16 cellular contexts compared by ENCODE assay signal in genomic region chr19:2230807-2231533, GRCh38. TPM values are rescaled to one million over a fixed set of nuclear protein-coding genes. Genes with fewer than 3 reads are reported as not detected.
DNase-seq lines count a peak whose midpoint lies in the region; ATAC-seq and TF ChIP-seq lines count a peak whose summit lies in the region.
"Had no signal": no experiment of that assay in that cellular context is flagged by ENCODE, and none has a peak within 500 bp of the region (broad histone marks: within the 10 kb centered on the region; RNA-seq: fewer than 3 reads in every experiment).

No MANE protein-coding gene starts in this region.

- peak overlapping the region; percentile 40 for H3K27ac ChIP-seq in left ventricle myocardium inferior (replicated peaks)
- peak overlapping the region in 4 of 5 donors; percentile 55 to 89 (median 74) for H3K27ac ChIP-seq in adrenal gland
- H3K27ac ChIP-seq in neural cell (ENCODE audit: low read length): no peak overlapping the region
- H3K27ac ChIP-seq in vagina: peak overlapping the region; percentile 33
- H3K27ac ChIP-seq in left lung: no peak overlapping the region
- H3K27ac ChIP-seq: C4-2B, pancreas had no signal

- H3K4me3 ChIP-seq in left ventricle myocardium inferior (no peak overlapping the region), adrenal gland (no peak overlapping the region), neural cell (ENCODE audit: low read length) (no peak overlapping the region), vagina (no peak overlapping the region), left lung (no peak overlapping the region)
- H3K4me3 ChIP-seq: lung, pancreas had no signal

- H3K36me3 ChIP-seq in left ventricle myocardium inferior (peaks cover 59% of the 10 kb centered on the region), adrenal gland (replicated peaks in 1 of 2) (peaks cover 0 to 52% of the 10 kb centered on the region in 2 donors), neural cell (ENCODE audit: insufficient read depth, low read length) (no peaks in the 10 kb centered on the region), vagina (peaks cover 0 to 36% of the 10 kb centered on the region in 2 donors), left lung (peaks cover 0 to 83% of the 10 kb centered on the region in 2 donors)

- no peaks in the 10 kb centered on the region for H3K9me2 ChIP-seq in neural cell (ENCODE audit: insufficient read depth, low read length)

- H3K9me3 ChIP-seq in left ventricle myocardium inferior (replicated peaks) (no peaks in the 10 kb centered on the region), adrenal gland (replicated peaks in 1 of 3) (no peaks in the 10 kb centered on the region), neural cell (ENCODE audit: low read length) (no peaks in the 10 kb centered on the region), vagina (no peaks in the 10 kb centered on the region), left lung (no peaks in the 10 kb centered on the region)
- H3K9me3 ChIP-seq: pancreas had no signal

- DNase-seq in left ventricle myocardium inferior (no peak), left ventricle myocardium superior (no peak), adrenal gland (peak in 3 of 7 donors; percentile 49 to 53 (median 49)), vagina (ENCODE audit: extremely low spot score in 2 of 2) (no peak), left lung (no peak)
- no peak for DNase-seq in activated naive CD4-positive, alpha-beta T cell treated with Interleukin-2 at 50 U/mL for 16 hours
- DNase-seq in activated CD8-positive, alpha-beta memory T cell treated with anti-CD3 and anti-CD28 coated beads for 24 hours: no peak
- DNase-seq: activated B cell treated with CpG ODN at 0.5 μM for 24 hours, aorta, GOT3, NCI-H2171, pancreas had no signal

- intact Hi-C loops in left ventricle myocardium inferior (cut with micrococcal nuclease) (no loop called here), left ventricle myocardium superior (cut with micrococcal nuclease) (no loop called here), adrenal gland (cut with DNase I) (loop anchor here (5.0 to 10.0 kb wide), 3 partner anchors 64 to 84 kb away; partner anchors contain the start of gene AP3D1 (in 1 of the 2)), vagina (cut with DNase I) (no loop called here), left lung (cut with DNase I) (loop anchor here in 1 of 2 donors (10.0 kb wide), 1 partner anchor 76 kb away; the partner anchor contains the start of gene AP3D1)

- no peak for TF ChIP-seq POLR2A in adrenal gland (IDR thresholded peaks at IDR 0.05)
- no peak for TF ChIP-seq POLR2A in vagina (IDR thresholded peaks at IDR 0.05)

- H3K27me3 ChIP-seq in left ventricle myocardium inferior (ENCODE audit: low read depth) (no peaks in the 10 kb centered on the region), adrenal gland (no peaks in the 10 kb centered on the region), neural cell (ENCODE audit: insufficient read depth, low read depth, low read length) (no peaks in the 10 kb centered on the region), vagina (no peaks in the 10 kb centered on the region), left lung (no peaks in the 10 kb centered on the region)
- H3K27me3 ChIP-seq: pancreas had no signal

- ATAC-seq in left ventricle myocardium superior: no peak
- no peak for ATAC-seq in left lung
- ATAC-seq: pancreas had no signal

- H3K4me2 ChIP-seq in neural cell (ENCODE audit: low read length): no peak overlapping the region

- no peak for TF ChIP-seq RAD21 in neural cell (conservative IDR thresholded peaks at IDR 0.05)

- 43 to 75% (median 53%) methylated on average over 3 to 12 of the region's 12 CpGs for WGBS in adrenal gland, 4 donors

- no peak for TF ChIP-seq CTCF in left ventricle myocardium inferior (IDR thresholded peaks at IDR 0.05; ENCODE audit: borderline replicate concordance)
- TF ChIP-seq CTCF in adrenal gland (IDR thresholded peaks at IDR 0.05): no peak
- TF ChIP-seq CTCF in neural cell (IDR thresholded peaks at IDR 0.05; ENCODE audit: poor library complexity, severe bottlenecking): no peak
- no peak for TF ChIP-seq CTCF in vagina (IDR thresholded peaks at IDR 0.05)
- TF ChIP-seq CTCF in left lung (IDR thresholded peaks at IDR 0.05): no peak

- H4K20me1 ChIP-seq in neural cell (ENCODE audit: insufficient read depth): no peaks in the 10 kb centered on the region

- H2AFZ ChIP-seq in neural cell (ENCODE audit: low read depth, low read length): no peak overlapping the region

- TF ChIP-seq EP300 in neural cell (conservative IDR thresholded peaks at IDR 0.05; ENCODE audit: poor library complexity, severe bottlenecking): no peak

- no peak overlapping the region for H3K9ac ChIP-seq in neural cell (ENCODE audit: low read length)

- H3K79me2 ChIP-seq in neural cell (replicated peaks; ENCODE audit: insufficient read depth, low read length): peaks cover 21% of the 10 kb centered on the region

- H3F3A ChIP-seq in neural cell (ENCODE audit: insufficient read depth, low read length, poor library complexity, severe bottlenecking): no peaks in the 10 kb centered on the region

- H3K4me1 ChIP-seq in left ventricle myocardium inferior (peaks cover 45% of the 10 kb centered on the region), adrenal gland (replicated peaks in 1 of 2) (peaks cover 15 to 33% of the 10 kb centered on the region in 2 donors), vagina (peaks cover 23% of the 10 kb centered on the region), left lung (peaks cover 9 to 30% of the 10 kb centered on the region in 2 donors)

TF ChIP-seq in neural cell, 6 proteins besides CTCF, POLR2A, EP300 and RAD21:
- TF ChIP-seq POLR2AphosphoS5 (IDR thresholded peaks at IDR 0.05): peak; percentile 10
- TF ChIP-seq MXI1 (conservative IDR thresholded peaks at IDR 0.05; ENCODE audit: poor library complexity, severe bottlenecking): no peak

RNA-seq across cellular contexts. Expression of gene PLEKHJ1, which starts 5.2 kb away (rescaled TPM):
- total RNA-seq in left ventricle myocardium inferior (47.8 TPM), left ventricle myocardium superior (60.7 TPM), adrenal gland (10 to 100 TPM; 58.1 to 85.1 (median 71.7) TPM), vagina (30.7 TPM), left lung (10 to 100 TPM; 61.1 to 74.4 TPM)
- polyA plus RNA-seq in adrenal gland (10 to 100 TPM; 18.1 to 82.9 (median 69.7) TPM), neural cell (219 and 254 TPM in 2 replicates)
- 64.6 and 80.1 TPM in 2 replicates for polyA minus RNA-seq in neural cell

RNA-seq across cellular contexts. Expression of gene SF3A2, which starts 5.7 kb away (rescaled TPM):
- total RNA-seq in left ventricle myocardium inferior (28.7 TPM), left ventricle myocardium superior (31.4 TPM), adrenal gland (10 to 100 TPM; 17.7 to 64.3 (median 28.2) TPM), vagina (71.2 TPM), left lung (10 to 100 TPM; 50.1 to 57.8 TPM)
- polyA plus RNA-seq in adrenal gland (100 to 1,000 TPM in 1 of 3 donors, 10 to 100 TPM in 1, 1 to 10 TPM in 1; 3.9 to 110 (median 52.7) TPM), neural cell (14.4 and 51.6 TPM in 2 replicates)
- polyA minus RNA-seq in neural cell: 50.2 and 51.4 TPM in 2 replicates

RNA-seq across cellular contexts. Expression of gene AMH, which starts 18.2 kb away (rescaled TPM):
- total RNA-seq in left ventricle myocardium inferior (1.1 TPM), left ventricle myocardium superior (1.6 TPM), adrenal gland (1 to 10 TPM in 2 of 8 donors, under 1 TPM in 3, not detected in 3; 0.36 to 1.5 (median 0.42) TPM), vagina (2.7 TPM), left lung (1 to 10 TPM; 1.1 TPM)
- polyA plus RNA-seq in adrenal gland (1 to 10 TPM in 2 of 3 donors, not detected in 1; 1.8 to 4.6 TPM), neural cell (57.5 and 71.5 TPM in 2 replicates)
- 12.7 and 12.8 TPM in 2 replicates for polyA minus RNA-seq in neural cell

RNA-seq across cellular contexts. Expression of gene JSRP1, which starts 25.2 kb away (rescaled TPM):
- total RNA-seq in left ventricle myocardium inferior: 0.36 TPM
- total RNA-seq in left ventricle myocardium superior: not detected
- under 1 TPM in 2 of 8 donors, not detected in 6; 0.54 to 0.84 TPM for total RNA-seq in adrenal gland
- polyA plus RNA-seq in adrenal gland: 1 to 10 TPM in 1 of 3 donors, under 1 TPM in 2; 0.71 to 1.1 (median 0.82) TPM
- polyA plus RNA-seq in neural cell: 1.3 and 1.4 TPM in 2 replicates
- polyA minus RNA-seq in neural cell: 4.9 TPM in 1 of 2 replicates, not detected in the other
- total RNA-seq in vagina: not detected
- total RNA-seq in left lung: 1 to 10 TPM in 1 of 2 donors, under 1 TPM in 1; 0.65 to 1.1 TPM
- total RNA-seq: fibroblast of lung had no signal
- polyA plus RNA-seq: fibroblast of lung had no signal

RNA-seq across cellular contexts. Expression of gene PEAK3, which starts 51.0 kb away (rescaled TPM):
- total RNA-seq in left ventricle myocardium inferior (0.77 TPM), left ventricle myocardium superior (0.87 TPM), adrenal gland (1 to 10 TPM in 6 of 8 donors, under 1 TPM in 2; 0.43 to 3.2 (median 1.5) TPM), vagina (2.0 TPM), left lung (1 to 10 TPM; 1.0 to 8.5 TPM)
- polyA plus RNA-seq in adrenal gland (under 1 TPM; 0.05 to 0.56 (median 0.27) TPM), neural cell (not detected in 2 replicates)
- not detected in 2 replicates for polyA minus RNA-seq in neural cell
- total RNA-seq: fibroblast of lung had no signal
- polyA plus RNA-seq: fibroblast of lung had no signal

Comparison
In these comparisons a context has a peak if more than half of its experiments do, and no peak if none do; other contexts are left out.
1. H3K27ac ChIP-seq: peak in left ventricle myocardium inferior (single experiment), adrenal gland (4 of 5) and vagina (single experiment); none in neural cell (single experiment) and left lung (0 of 2).
2. intact Hi-C loops: an anchor here in adrenal gland (5.0 to 10.0 kb wide); none called in left ventricle myocardium inferior, left ventricle myocardium superior and vagina.